In genomic region chr2:160862226-160862625, GRCh38 we compare ENCODE assay signal across 29 cellular contexts.
"Had no signal": no experiment of that assay in that cellular context is flagged by ENCODE, and none has a peak within 500 bp of the region (broad histone marks: within the 10 kb centered on the region; RNA-seq: fewer than 3 reads in every experiment).

No MANE protein-coding gene starts in this region.

- H3K4me3 ChIP-seq: colonic mucosa, coronary artery, dorsolateral prefrontal cortex, esophagus muscularis mucosa, esophagus squamous epithelium, gastrocnemius medialis, gastroesophageal sphincter, heart left ventricle, heart right ventricle had no signal

- H3K36me3 ChIP-seq: colonic mucosa, esophagus muscularis mucosa, esophagus squamous epithelium, gastrocnemius medialis, gastroesophageal sphincter, heart left ventricle, heart right ventricle had no signal

- DNase-seq: colonic mucosa; cortex of kidney; dermis blood vessel endothelial cell; dorsolateral prefrontal cortex; effector CD4-positive, alpha-beta T cell; effector CD8-positive, alpha-beta T cell; effector memory CD4-positive, alpha-beta T cell; effector memory CD8-positive, alpha-beta T cell; endodermal cell; erythroblast; esophagus squamous epithelium; foreskin fibroblast; foreskin keratinocyte; foreskin melanocyte; gastrocnemius medialis; glutamatergic neuron; head of caudate nucleus; heart left ventricle; heart right ventricle had no signal

- H3K4me1 ChIP-seq: colonic mucosa, esophagus muscularis mucosa, esophagus squamous epithelium, foreskin keratinocyte, gastrocnemius medialis, gastroesophageal sphincter, heart right ventricle had no signal

- H3K27ac ChIP-seq: colonic mucosa, coronary artery, dorsolateral prefrontal cortex, epithelial cell of prostate, esophagus muscularis mucosa, esophagus squamous epithelium, foreskin keratinocyte, gastrocnemius medialis, gastroesophageal sphincter, heart left ventricle, heart right ventricle had no signal

- H3K9me3 Mint-ChIP-seq: dendritic cell treated with granulocyte-macrophage colony-stimulating factor and Interleukin-4, amounts not matched to agents 40 ng/mL and 50 ng/mL, for 4 days; effector memory CD8-positive, alpha-beta T cell; endodermal cell had no signal

- H3K4me1 Mint-ChIP-seq: endodermal cell had no signal

- H3K27me3 Mint-ChIP-seq: dendritic cell treated with granulocyte-macrophage colony-stimulating factor and Interleukin-4, amounts not matched to agents 40 ng/mL and 50 ng/mL, for 4 days had no signal

- H3K4me3 Mint-ChIP-seq: dendritic cell treated with granulocyte-macrophage colony-stimulating factor and Interleukin-4, amounts not matched to agents 40 ng/mL and 50 ng/mL, for 4 days; effector memory CD8-positive, alpha-beta T cell; endodermal cell had no signal

- H3K9me3 ChIP-seq: colonic mucosa, esophagus muscularis mucosa, esophagus squamous epithelium, gastrocnemius medialis, gastroesophageal sphincter, heart left ventricle, heart right ventricle had no signal

- ATAC-seq: effector memory CD8-positive, alpha-beta T cell; esophagus mucosa; foreskin keratinocyte; gastrocnemius medialis; gastroesophageal sphincter; heart left ventricle; heart right ventricle had no signal

- FAIRE-seq: colon, endometrium, endothelial cell of umbilical vein, frontal cortex had no signal

- H3K27ac Mint-ChIP-seq: dendritic cell treated with granulocyte-macrophage colony-stimulating factor and Interleukin-4, amounts not matched to agents 40 ng/mL and 50 ng/mL, for 4 days; effector memory CD8-positive, alpha-beta T cell; endodermal cell had no signal

- H3K27me3 ChIP-seq: colonic mucosa, esophagus muscularis mucosa, esophagus squamous epithelium, foreskin keratinocyte, gastrocnemius medialis, gastroesophageal sphincter, heart left ventricle, heart right ventricle had no signal
